In genomic region chr6:150891886-150892485, GRCh38 we compare ENCODE assay signal across 8 cellular contexts. TPM values are rescaled to one million over a fixed set of nuclear protein-coding genes. Genes with fewer than 3 reads are reported as not detected.
DNase-seq lines count a peak whose midpoint lies in the region; ATAC-seq and TF ChIP-seq lines count a peak whose summit lies in the region.

No MANE protein-coding gene starts in this region.

- peak; percentile 61 for ATAC-seq in GM18867 (IDR thresholded peaks at IDR 0.05; ENCODE audit: unreplicated experiment)
- peak; percentile 81 for ATAC-seq in RWPE2 (ENCODE audit: low read depth)

- H3K36me3 ChIP-seq in RWPE2 (ENCODE audit: low read depth), result peaks cover 86% of the 10 kb centered on the region
- H3K36me3 ChIP-seq in vagina, result no peaks in the 10 kb centered on the region

- no peaks in the 10 kb centered on the region for H3K9me3 Mint-ChIP-seq in activated naive CD4-positive, alpha-beta T cell treated with anti-CD3 and anti-CD28 coated beads for 36 hours
- H3K9me3 Mint-ChIP-seq in glutamatergic neuron (ENCODE audit: unreplicated experiment), result peaks cover 2% of the 10 kb centered on the region

- peak; percentile 78 for TF ChIP-seq CTCF in AG09319 (IDR thresholded peaks at IDR 0.05; ENCODE audit: low read depth, low read length)
- peak; percentile 89 for TF ChIP-seq CTCF in RWPE2 (IDR thresholded peaks at IDR 0.05; ENCODE audit: poor library complexity, severe bottlenecking)
- peak; percentile 87 for TF ChIP-seq CTCF in glutamatergic neuron (IDR thresholded peaks at IDR 0.05; ENCODE audit: partially characterized antibody, unreplicated experiment)
- peak; percentile 85 to 87 (median 85) for TF ChIP-seq CTCF in vagina (IDR thresholded peaks at IDR 0.05)

- H3K36me3 Mint-ChIP-seq in activated naive CD4-positive, alpha-beta T cell treated with anti-CD3 and anti-CD28 coated beads for 36 hours (ENCODE audit: low read depth), result peaks cover 62% of the 10 kb centered on the region
- H3K36me3 Mint-ChIP-seq in glutamatergic neuron (ENCODE audit: unreplicated experiment), result no peaks in the 10 kb centered on the region

- no peaks in the 10 kb centered on the region for H3K9me3 ChIP-seq in RWPE2 (ENCODE audit: severe bottlenecking)
- no peaks in the 10 kb centered on the region for H3K9me3 ChIP-seq in vagina

- H3K4me3 ChIP-seq in RWPE2 (ENCODE audit: severe bottlenecking), result no peak overlapping the region
- H3K4me3 ChIP-seq in vagina, result no peak overlapping the region

- H3K27ac Mint-ChIP-seq in activated naive CD4-positive, alpha-beta T cell treated with anti-CD3 and anti-CD28 coated beads for 36 hours, result no peak overlapping the region
- peak overlapping the region; percentile 14 for H3K27ac Mint-ChIP-seq in glutamatergic neuron (ENCODE audit: unreplicated experiment)

- CTCF ChIA-PET in activated naive CD4-positive, alpha-beta T cell treated with anti-CD3 and anti-CD28 coated beads for 36 hours (lab: Charles Lee), result interaction anchor here (1.0 to 2.9 kb wide), 13 partner anchors 10 to 444 kb away, joined by 3 to 28 read pairs (median 4); partner anchors contain the start of gene MTHFD1L

- H3K27me3 Mint-ChIP-seq in activated naive CD4-positive, alpha-beta T cell treated with anti-CD3 and anti-CD28 coated beads for 36 hours (ENCODE audit: low read depth), result no peaks in the 10 kb centered on the region
- peaks cover 4% of the 10 kb centered on the region for H3K27me3 Mint-ChIP-seq in glutamatergic neuron (ENCODE audit: unreplicated experiment)

- DNase-seq in AG09319 (ENCODE audit: extremely low read depth, low read depth) (peak; percentile 64), LHCN-M2 (ENCODE audit: low read depth) (peak; percentile 96), RWPE2 (ENCODE audit: low spot score) (no peak), glutamatergic neuron (peak; percentile 73), posterior cingulate gyrus (peak in 9 of 10 donors; percentile 43 to 95 (median 72)), vagina (ENCODE audit: extremely low spot score in 2 of 2) (no peak)
- DNase-seq in activated naive CD4-positive, alpha-beta T cell treated with anti-CD3 and anti-CD28 coated beads for 36 hours, result peak; percentile 71

- intact Hi-C loops in activated naive CD4-positive, alpha-beta T cell treated with anti-CD3 and anti-CD28 coated beads for 36 hours (cut with micrococcal nuclease), result loop anchor here (1.0 to 5.0 kb wide), 3 partner anchors 120 to 443 kb away; no protein-coding TSS in a partner anchor
- intact Hi-C loops in posterior cingulate gyrus (cut with DNase I), result loop anchor here (2.0 kb wide), 2 partner anchors 433 to 443 kb away; no protein-coding TSS in a partner anchor
- intact Hi-C loops in vagina (cut with DNase I), result loop anchor here (10.0 kb wide), 1 partner anchor 113 kb away; no protein-coding TSS in a partner anchor

- TF ChIP-seq POLR2A in vagina (IDR thresholded peaks at IDR 0.05), result no peak

- H3K4me1 ChIP-seq in RWPE2 (ENCODE audit: insufficient read depth, poor library complexity, severe bottlenecking), result peaks cover 9% of the 10 kb centered on the region
- peaks cover 7% of the 10 kb centered on the region for H3K4me1 ChIP-seq in vagina

- H3K27me3 ChIP-seq in RWPE2 (ENCODE audit: insufficient read depth, poor library complexity, severe bottlenecking) (no peaks in the 10 kb centered on the region), vagina (no peaks in the 10 kb centered on the region)

- H3K4me1 Mint-ChIP-seq in activated naive CD4-positive, alpha-beta T cell treated with anti-CD3 and anti-CD28 coated beads for 36 hours (ENCODE audit: low read depth), result peaks cover 26% of the 10 kb centered on the region
- H3K4me1 Mint-ChIP-seq in glutamatergic neuron (ENCODE audit: low read depth, unreplicated experiment), result peaks cover 32% of the 10 kb centered on the region

- no peak overlapping the region for H3K27ac ChIP-seq in RWPE2 (ENCODE audit: poor library complexity, severe bottlenecking)
- no peak overlapping the region for H3K27ac ChIP-seq in vagina

- no peak overlapping the region for H3K4me3 Mint-ChIP-seq in activated naive CD4-positive, alpha-beta T cell treated with anti-CD3 and anti-CD28 coated beads for 36 hours
- H3K4me3 Mint-ChIP-seq in glutamatergic neuron (ENCODE audit: unreplicated experiment), result no peak overlapping the region

RNA-seq across cellular contexts. Expression of gene MTHFD1L, which starts 26.5 kb away (rescaled TPM):
- total RNA-seq in LHCN-M2 (2014; rRNA removed), result 35.9 and 38.1 TPM in 2 replicates
- polyA plus RNA-seq in LHCN-M2 (2012), result 36.9 TPM
- total RNA-seq in activated naive CD4-positive, alpha-beta T cell treated with anti-CD3 and anti-CD28 coated beads for 36 hours, result 100 to 1,000 TPM; 181 to 194 TPM
- total RNA-seq in glutamatergic neuron (ENCODE audit: unreplicated experiment), result 35.9 TPM
- 2.7 TPM for total RNA-seq in vagina

Comparison
In these comparisons a context has a peak if more than half of its experiments do, and no peak if none do; other contexts are left out.
1. DNase-seq: peak in AG09319 (single experiment), LHCN-M2 (single experiment), activated naive CD4-positive, alpha-beta T cell treated with anti-CD3 and anti-CD28 coated beads for 36 hours (single experiment), glutamatergic neuron (single experiment) and posterior cingulate gyrus (9 of 10); none in RWPE2 (single experiment) and vagina (0 of 2).
2. Peak in every context shown above with its lines, with median percentiles within 50 percentile points of each other: CTCF ChIP-seq.